Comparison of ENCODE assay signal across 19 cellular contexts in genomic region chr6:157238346-157238745, GRCh38.
"Had no signal": no experiment of that assay in that cellular context is flagged by ENCODE, and none has a peak within 500 bp of the region (broad histone marks: within the 10 kb centered on the region; RNA-seq: fewer than 3 reads in every experiment).

No MANE protein-coding gene starts in this region.

- H3K4me3 Mint-ChIP-seq: activated B cell treated with CpG ODN at 0.5 μM for 24 hours; activated T-helper 17 cell treated with anti-CD3 and anti-CD28 coated beads, Interleukin-2, amount 50 U/mL, for 72 hours had no signal

- FAIRE-seq: colon, small intestine had no signal

- H3K27ac Mint-ChIP-seq: activated B cell treated with CpG ODN at 0.5 μM for 24 hours; activated CD4-positive, alpha-beta T cell treated with anti-CD3 and anti-CD28 coated beads, Interleukin-2, amount 10 ng/mL, durations not matched to agents 24 days and 14 days; activated T-helper 17 cell treated with anti-CD3 and anti-CD28 coated beads, Interleukin-2, amount 50 U/mL, for 72 hours; progenitor cell of endocrine pancreas had no signal

- ATAC-seq: activated T-helper 17 cell treated with anti-CD3 and anti-CD28 coated beads, Interleukin-2, amount 50 U/mL, for 72 hours; esophagus mucosa; left ventricle myocardium superior; naive thymus-derived CD8-positive, alpha-beta T cell; right cardiac atrium; stimulated activated naive CD8-positive, alpha-beta T cell treated with anti-CD3 and anti-CD28 coated beads, Interleukin-15, Interleukin-2, amounts not matched to agents 100 U/mL and 50 U/mL, for 24 hours had no signal

- H3K4me3 ChIP-seq: cardiac muscle cell had no signal

- H3K36me3 Mint-ChIP-seq: naive thymus-derived CD8-positive, alpha-beta T cell had no signal

- DNase-seq: activated B cell treated with CpG ODN at 0.5 μM for 24 hours; activated CD4-positive, alpha-beta T cell treated with anti-CD3 and anti-CD28 coated beads, Interleukin-2, amount 10 ng/mL, durations not matched to agents 24 days and 14 days; activated CD8-positive, alpha-beta memory T cell treated with anti-CD3 and anti-CD28 coated beads for 24 hours; activated naive CD4-positive, alpha-beta T cell treated with Interleukin-2 at 50 U/mL for 16 hours; activated T-cell treated with anti-CD3 and anti-CD28 coated beads for 4 hours; kidney glomerular epithelial cell; left ventricle myocardium superior; mesenchymal stem cell; naive thymus-derived CD8-positive, alpha-beta T cell; right cardiac atrium; small intestine; stimulated activated CD4-positive, alpha-beta T cell treated with anti-CD3 and anti-CD28 coated beads, Interleukin-4, amount 100 ng/mL, for 4 hours; stimulated activated CD8-positive, alpha-beta memory T cell treated with anti-CD3 and anti-CD28 coated beads, Interleukin-4, amount 100 ng/mL, for 48 hours; stimulated activated naive CD8-positive, alpha-beta T cell treated with anti-CD3 and anti-CD28 coated beads, Interleukin-15, Interleukin-2, amounts not matched to agents 100 U/mL and 50 U/mL, for 24 hours had no signal

- H3K27ac ChIP-seq: cardiac muscle cell had no signal

- H3K36me3 ChIP-seq: cardiac muscle cell had no signal

- H3K9me3 Mint-ChIP-seq: activated B cell treated with CpG ODN at 0.5 μM for 24 hours; activated T-helper 17 cell treated with anti-CD3 and anti-CD28 coated beads, Interleukin-2, amount 50 U/mL, for 72 hours had no signal
